Comparison of ENCODE assay signal across 19 cellular contexts in the genomic region with DNA sequence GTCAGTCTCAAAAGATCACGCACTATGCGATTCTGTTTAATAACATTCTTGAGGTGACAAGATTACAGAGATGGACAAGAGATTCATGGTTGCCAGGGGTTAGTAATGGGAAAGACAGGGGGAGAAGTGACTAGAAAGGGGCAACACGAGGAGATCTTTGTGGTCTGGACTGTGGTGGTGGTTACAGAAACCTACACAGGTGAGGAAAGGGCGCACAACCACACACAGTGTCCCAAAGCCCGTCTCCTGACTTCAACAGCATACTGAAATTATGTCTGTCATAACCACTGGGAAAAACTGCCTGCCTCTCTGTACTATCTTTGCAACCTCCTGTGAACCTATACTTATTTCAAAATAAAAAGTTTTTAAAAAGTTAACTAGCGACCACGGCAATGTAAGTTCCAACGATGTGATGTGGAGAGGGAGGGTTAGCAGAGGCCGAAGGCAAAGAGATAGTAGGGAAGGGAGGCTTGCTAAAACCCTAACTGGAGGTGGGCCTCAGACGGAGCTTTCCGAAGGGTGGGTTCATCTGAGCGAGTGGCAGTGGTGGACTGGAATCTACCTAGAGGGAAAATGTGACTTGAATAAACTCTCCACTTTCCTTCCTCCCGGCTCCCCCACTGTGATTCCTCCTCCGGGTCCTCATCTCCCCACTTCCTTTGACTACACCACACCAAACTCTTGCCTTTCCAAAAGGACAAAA. TPM values are rescaled to one million over a fixed set of nuclear protein-coding genes. Genes with fewer than 3 reads are reported as not detected.
DNase-seq lines count a peak whose midpoint lies in the region; ATAC-seq and TF ChIP-seq lines count a peak whose summit lies in the region.
"Had no signal": no experiment of that assay in that cellular context is flagged by ENCODE, and none has a peak within 500 bp of the region (broad histone marks: within the 10 kb centered on the region; RNA-seq: fewer than 3 reads in every experiment).

No MANE protein-coding gene starts in this region.

- DNase-seq in GM23338 (ENCODE audit: low spot score) = no peak
- DNase-seq in coronary artery (ENCODE audit: low spot score) = peak; percentile 52
- DNase-seq in NCI-H2029 treated with DMSO at 0.1 percent for 48 hours (lab: John Stamatoyannopoulos, UW) = no peak
- DNase-seq: dermis blood vessel endothelial cell; H7; immature natural killer cell; Karpas-422; NCI-H1092; NCI-H2029; NK-92 treated with Interleukin-12 subunit alpha and Interleukin-12 subunit beta, amount 100 ng/mL, for 24 hours; RPMI8226; SK-N-SH; stimulated activated CD8-positive, alpha-beta memory T cell treated with anti-CD3 and anti-CD28 coated beads, Interleukin-4, amount 100 ng/mL, for 48 hours had no signal

- no peaks in the 10 kb centered on the region for H3K36me3 Mint-ChIP-seq in GM23338 (ENCODE audit: low read depth)

- H3K27ac ChIP-seq in BLaER1 = no peak overlapping the region
- peak overlapping the region; percentile 30; the same call in 1 of the 2 replicates for H3K27ac ChIP-seq in GM23338 (ENCODE audit: low read depth)
- H3K27ac ChIP-seq in coronary artery = peak overlapping the region; percentile 80 to 84
- peak overlapping the region; percentile 27 for H3K27ac ChIP-seq in skeletal muscle tissue (ENCODE audit: low read depth, low read length)

- no peaks in the 10 kb centered on the region for H3K9me2 ChIP-seq in GM23338 (ENCODE audit: insufficient read depth)
- H3K9me2 ChIP-seq: SK-N-SH had no signal

- H3K4me3 ChIP-seq in BLaER1 (no peak overlapping the region), GM23338 (no peak overlapping the region), coronary artery (no peak overlapping the region), skeletal muscle tissue (ENCODE audit: low read length in 3 of 3) (no peak overlapping the region)
- H3K4me3 ChIP-seq: adrenal gland had no signal

- H3K4me3 Mint-ChIP-seq in GM23338 = no peak overlapping the region
- H3K4me3 Mint-ChIP-seq: immature natural killer cell had no signal

- H3K36me3 ChIP-seq in BLaER1 (peaks cover 58% of the 10 kb centered on the region), GM23338 (ENCODE audit: insufficient read depth) (no peaks in the 10 kb centered on the region), skeletal muscle tissue (ENCODE audit: control insufficient read depth in 3 of 3, insufficient read depth in 3 of 3, low read length in 3 of 3) (no peaks in the 10 kb centered on the region)
- H3K36me3 ChIP-seq: adrenal gland had no signal

- H3K9ac ChIP-seq in BLaER1 = no peak overlapping the region
- no peak overlapping the region for H3K9ac ChIP-seq in skeletal muscle tissue (ENCODE audit: low read depth in 1 of 3, low read length in 3 of 3)
- H3K9ac ChIP-seq: SK-N-SH had no signal

- no peaks in the 10 kb centered on the region for H3K9me3 Mint-ChIP-seq in GM23338
- H3K9me3 Mint-ChIP-seq: immature natural killer cell had no signal

- H2AFZ ChIP-seq in GM23338 = no peak overlapping the region

- no peaks in the 10 kb centered on the region for H3F3A ChIP-seq in GM23338 (replicated peaks; ENCODE audit: low read depth)

- TF ChIP-seq CTCF in GM23338 (conservative IDR thresholded peaks at IDR 0.05; ENCODE audit: low read depth in 2 of 2) (no peak), coronary artery (IDR thresholded peaks at IDR 0.05) (no peak)

- H3K4me1 Mint-ChIP-seq in GM23338 = peaks cover 78% of the 10 kb centered on the region

- ATAC-seq in GM23338 (no peak), HG03378 (IDR thresholded peaks at IDR 0.05; ENCODE audit: unreplicated experiment) (no peak), GM19324 (IDR thresholded peaks at IDR 0.05; ENCODE audit: low FRiP score, unreplicated experiment) (no peak), GM18511 (IDR thresholded peaks at IDR 0.05; ENCODE audit: unreplicated experiment) (no peak)

- H3K9me3 ChIP-seq in BLaER1 (0 out of 2 replicates have a peak, but pooled peaks cover 11% of the 10 kb centered on the region), skeletal muscle tissue (ENCODE audit: control insufficient read depth in 3 of 3, low read length in 3 of 3) (no peaks in the 10 kb centered on the region)
- H3K9me3 ChIP-seq: adrenal gland, SK-N-SH had no signal

- H3K4me1 ChIP-seq in BLaER1 (peaks cover 72% of the 10 kb centered on the region), GM23338 (ENCODE audit: insufficient read depth) (peaks cover 76% of the 10 kb centered on the region), skeletal muscle tissue (ENCODE audit: control insufficient read depth in 3 of 3, insufficient read depth in 3 of 3, low read length in 3 of 3) (peaks cover 14 to 22% (median 16%) of the 10 kb centered on the region in 3 donors)

- peaks cover 2% of the 10 kb centered on the region for H3K27me3 Mint-ChIP-seq in GM23338 (ENCODE audit: insufficient read depth, low read depth, poor library complexity)

- H3K27me3 ChIP-seq in BLaER1 (no peaks in the 10 kb centered on the region), GM23338 (ENCODE audit: insufficient read depth) (no peaks in the 10 kb centered on the region), skeletal muscle tissue (ENCODE audit: control insufficient read depth in 3 of 3, insufficient read depth in 3 of 3, low read length in 3 of 3) (no peaks in the 10 kb centered on the region)
- H3K27me3 ChIP-seq: adrenal gland had no signal

- H4K20me1 ChIP-seq in BLaER1 = peaks cover 58% of the 10 kb centered on the region
- peaks cover 13% of the 10 kb centered on the region; the same call in 1 of the 2 replicates for H4K20me1 ChIP-seq in GM23338 (replicated peaks; ENCODE audit: insufficient read depth)

- peaks cover 100% of the 10 kb centered on the region for H3K79me2 ChIP-seq in GM23338 (replicated peaks; ENCODE audit: insufficient read depth)

- peak overlapping the region; percentile 61 for H3K4me2 ChIP-seq in BLaER1
- peak overlapping the region; percentile 5 for H3K4me2 ChIP-seq in GM23338
- H3K4me2 ChIP-seq: SK-N-SH had no signal

- peak overlapping the region; percentile 86; the same call in 1 of the 2 replicates for H3K27ac Mint-ChIP-seq in GM23338

TF ChIP-seq in GM23338, 12 proteins besides CTCF, POLR2A, EP300 and RAD21 (continues in another document):
- TF ChIP-seq STAT1 (IDR thresholded peaks at IDR 0.05; ENCODE audit: unreplicated experiment) = no peak
- TF ChIP-seq EZH2 (IDR thresholded peaks at IDR 0.05; ENCODE audit: low read depth, unreplicated experiment) = no peak
- no peak for TF ChIP-seq JUNB (IDR thresholded peaks at IDR 0.05; ENCODE audit: unreplicated experiment)
- TF ChIP-seq CREB1 (CRISPR knock-in tag; IDR thresholded peaks at IDR 0.05; ENCODE audit: low read depth) = no peak
- TF ChIP-seq NANOG (IDR thresholded peaks at IDR 0.05; ENCODE audit: borderline replicate concordance) = no peak
- TF ChIP-seq, protein P1, sequence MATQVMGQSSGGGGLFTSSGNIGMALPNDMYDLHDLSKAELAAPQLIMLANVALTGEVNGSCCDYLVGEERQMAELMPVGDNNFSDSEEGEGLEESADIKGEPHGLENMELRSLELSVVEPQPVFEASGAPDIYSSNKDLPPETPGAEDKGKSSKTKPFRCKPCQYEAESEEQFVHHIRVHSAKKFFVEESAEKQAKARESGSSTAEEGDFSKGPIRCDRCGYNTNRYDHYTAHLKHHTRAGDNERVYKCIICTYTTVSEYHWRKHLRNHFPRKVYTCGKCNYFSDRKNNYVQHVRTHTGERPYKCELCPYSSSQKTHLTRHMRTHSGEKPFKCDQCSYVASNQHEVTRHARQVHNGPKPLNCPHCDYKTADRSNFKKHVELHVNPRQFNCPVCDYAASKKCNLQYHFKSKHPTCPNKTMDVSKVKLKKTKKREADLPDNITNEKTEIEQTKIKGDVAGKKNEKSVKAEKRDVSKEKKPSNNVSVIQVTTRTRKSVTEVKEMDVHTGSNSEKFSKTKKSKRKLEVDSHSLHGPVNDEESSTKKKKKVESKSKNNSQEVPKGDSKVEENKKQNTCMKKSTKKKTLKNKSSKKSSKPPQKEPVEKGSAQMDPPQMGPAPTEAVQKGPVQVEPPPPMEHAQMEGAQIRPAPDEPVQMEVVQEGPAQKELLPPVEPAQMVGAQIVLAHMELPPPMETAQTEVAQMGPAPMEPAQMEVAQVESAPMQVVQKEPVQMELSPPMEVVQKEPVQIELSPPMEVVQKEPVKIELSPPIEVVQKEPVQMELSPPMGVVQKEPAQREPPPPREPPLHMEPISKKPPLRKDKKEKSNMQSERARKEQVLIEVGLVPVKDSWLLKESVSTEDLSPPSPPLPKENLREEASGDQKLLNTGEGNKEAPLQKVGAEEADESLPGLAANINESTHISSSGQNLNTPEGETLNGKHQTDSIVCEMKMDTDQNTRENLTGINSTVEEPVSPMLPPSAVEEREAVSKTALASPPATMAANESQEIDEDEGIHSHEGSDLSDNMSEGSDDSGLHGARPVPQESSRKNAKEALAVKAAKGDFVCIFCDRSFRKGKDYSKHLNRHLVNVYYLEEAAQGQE (IDR thresholded peaks at IDR 0.05; ENCODE audit: unreplicated experiment) = no peak

RNA-seq across cellular contexts. Expression of a gene that starts 43.7 kb away (rescaled TPM):
- total RNA-seq in GM23338 (2014; rRNA removed; shearing (Covaris generic)) = 87.7 and 99.8 TPM in 2 replicates
- 24.0 and 25.2 TPM in 2 replicates for polyA plus RNA-seq in GM23338 (2016; fragmentation: Nextera tagmentation; extraction: Ambion mirVana)
- total RNA-seq in skeletal muscle tissue = 9.9 TPM
